1 cellular context compared by ENCODE assay signal in genomic region chr10:72215611-72216549, GRCh38.
A peak's percentile ranks its signal among the peaks of the same experiment; 100 is the strongest.
TF ChIP-seq lines count a peak whose summit lies in the region.

TSS of gene ANAPC16 (plus strand) at chr10:72216012. CDS start at chr10:72223915, 7,903 bp downstream.
TSS of gene ASCC1 (minus strand) at chr10:72216276. CDS start at chr10:72213298, 2,978 bp downstream.

TF ChIP-seq in HepG2, 621 proteins besides CTCF, POLR2A, EP300 and RAD21 (continued from another document and continues in another):
- TF ChIP-seq, protein P1, sequence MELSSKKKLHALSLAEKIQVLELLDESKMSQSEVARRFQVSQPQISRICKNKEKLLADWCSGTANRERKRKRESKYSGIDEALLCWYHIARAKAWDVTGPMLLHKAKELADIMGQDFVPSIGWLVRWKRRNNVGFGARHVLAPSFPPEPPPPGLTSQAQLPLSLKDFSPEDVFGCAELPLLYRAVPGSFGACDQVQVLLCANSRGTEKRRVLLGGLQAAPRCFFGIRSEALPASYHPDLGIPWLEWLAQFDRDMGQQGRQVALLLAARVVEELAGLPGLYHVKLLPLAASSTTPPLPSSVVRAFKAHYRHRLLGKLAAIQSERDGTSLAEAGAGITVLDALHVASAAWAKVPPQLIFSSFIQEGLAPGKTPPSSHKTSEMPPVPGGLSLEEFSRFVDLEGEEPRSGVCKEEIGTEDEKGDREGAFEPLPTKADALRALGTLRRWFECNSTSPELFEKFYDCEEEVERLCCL (CRISPR knock-in tag; IDR thresholded peaks at IDR 0.05; ENCODE audit: borderline replicate concordance): peak; percentile 68; the same call in 1 of the 2 replicates
- no peak for TF ChIP-seq EHMT2 (IDR thresholded peaks at IDR 0.05; ENCODE audit: borderline replicate concordance, low read depth, low read length)
- TF ChIP-seq MAX (IDR thresholded peaks at IDR 0.05): peak; percentile 97
- no peak for TF ChIP-seq FOXJ3 (CRISPR knock-in tag; IDR thresholded peaks at IDR 0.05; ENCODE audit: borderline replicate concordance)
- peak; percentile 69; the same call in 1 of the 2 replicates for TF ChIP-seq HOXD1 (CRISPR knock-in tag; IDR thresholded peaks at IDR 0.05)
- peak; percentile 93 for TF ChIP-seq ZNF142 (CRISPR knock-in tag; IDR thresholded peaks at IDR 0.05)
- peak; percentile 85 for TF ChIP-seq NCOA1 (CRISPR knock-in tag; IDR thresholded peaks at IDR 0.05)
- no peak; the same call in 1 of the 2 replicates for TF ChIP-seq ZNF766 (CRISPR knock-in tag; IDR thresholded peaks at IDR 0.05; ENCODE audit: borderline replicate concordance)
- peak; percentile 84 for TF ChIP-seq THAP11 (CRISPR knock-in tag; IDR thresholded peaks at IDR 0.05)
- TF ChIP-seq BCL3 (CRISPR knock-in tag; IDR thresholded peaks at IDR 0.05): peak; percentile 92
- TF ChIP-seq ZBTB8A (CRISPR knock-in tag; IDR thresholded peaks at IDR 0.05; ENCODE audit: borderline replicate concordance, low read depth): no peak
- TF ChIP-seq SKI (IDR thresholded peaks at IDR 0.05; ENCODE audit: partially characterized antibody): peak; percentile 76
- peak; percentile 82; the same call in 1 of the 2 replicates for TF ChIP-seq ZNF740 (CRISPR knock-in tag; IDR thresholded peaks at IDR 0.05)
- no peak for TF ChIP-seq ATM (IDR thresholded peaks at IDR 0.05; ENCODE audit: borderline replicate concordance)
- TF ChIP-seq ZNF552 (CRISPR knock-in tag; IDR thresholded peaks at IDR 0.05; ENCODE audit: borderline replicate concordance): peak; percentile 82; the same call in 1 of the 2 replicates
- peak; percentile 93 for TF ChIP-seq SALL2 (CRISPR knock-in tag; IDR thresholded peaks at IDR 0.05)
- peak; percentile 77; the same call in 1 of the 2 replicates for TF ChIP-seq HOMEZ (CRISPR knock-in tag; IDR thresholded peaks at IDR 0.05; ENCODE audit: low read depth)
- no peak for TF ChIP-seq GLMP (CRISPR knock-in tag; IDR thresholded peaks at IDR 0.05; ENCODE audit: borderline replicate concordance)
- TF ChIP-seq, protein P2, sequence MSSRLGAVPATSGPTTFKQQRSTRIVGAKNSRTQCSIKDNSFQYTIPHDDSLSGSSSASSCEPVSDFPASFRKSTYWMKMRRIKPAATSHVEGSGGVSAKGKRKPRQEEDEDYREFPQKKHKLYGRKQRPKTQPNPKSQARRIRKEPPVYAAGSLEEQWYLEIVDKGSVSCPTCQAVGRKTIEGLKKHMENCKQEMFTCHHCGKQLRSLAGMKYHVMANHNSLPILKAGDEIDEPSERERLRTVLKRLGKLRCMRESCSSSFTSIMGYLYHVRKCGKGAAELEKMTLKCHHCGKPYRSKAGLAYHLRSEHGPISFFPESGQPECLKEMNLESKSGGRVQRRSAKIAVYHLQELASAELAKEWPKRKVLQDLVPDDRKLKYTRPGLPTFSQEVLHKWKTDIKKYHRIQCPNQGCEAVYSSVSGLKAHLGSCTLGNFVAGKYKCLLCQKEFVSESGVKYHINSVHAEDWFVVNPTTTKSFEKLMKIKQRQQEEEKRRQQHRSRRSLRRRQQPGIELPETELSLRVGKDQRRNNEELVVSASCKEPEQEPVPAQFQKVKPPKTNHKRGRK (CRISPR knock-in tag; IDR thresholded peaks at IDR 0.05): 0 out of 2 replicates have a peak, but pooled peaks have one; percentile 25
- no peak for TF ChIP-seq RELA (CRISPR knock-in tag; IDR thresholded peaks at IDR 0.05)
- TF ChIP-seq ARID2 (CRISPR knock-in tag; IDR thresholded peaks at IDR 0.05; ENCODE audit: borderline replicate concordance): peak; percentile 76; the same call in 1 of the 2 replicates
- peak; percentile 48; the same call in 1 of the 2 replicates for TF ChIP-seq CREB1 (IDR thresholded peaks at IDR 0.05)
- TF ChIP-seq CREB1 (CRISPR knock-in tag; IDR thresholded peaks at IDR 0.05): no peak
- peak; percentile 95 for TF ChIP-seq SP4 (CRISPR knock-in tag; IDR thresholded peaks at IDR 0.05)
- no peak for TF ChIP-seq SOX6 (IDR thresholded peaks at IDR 0.05)
- peak; percentile 57; the same call in 1 of the 2 replicates for TF ChIP-seq SOX6 (CRISPR knock-in tag; IDR thresholded peaks at IDR 0.05)
- no peak for TF ChIP-seq CENPBD1 (CRISPR knock-in tag; IDR thresholded peaks at IDR 0.05; ENCODE audit: borderline replicate concordance, low read depth)
- no peak for TF ChIP-seq THYN1 (CRISPR knock-in tag; IDR thresholded peaks at IDR 0.05; ENCODE audit: borderline replicate concordance, low read depth)
- TF ChIP-seq, protein P3, sequence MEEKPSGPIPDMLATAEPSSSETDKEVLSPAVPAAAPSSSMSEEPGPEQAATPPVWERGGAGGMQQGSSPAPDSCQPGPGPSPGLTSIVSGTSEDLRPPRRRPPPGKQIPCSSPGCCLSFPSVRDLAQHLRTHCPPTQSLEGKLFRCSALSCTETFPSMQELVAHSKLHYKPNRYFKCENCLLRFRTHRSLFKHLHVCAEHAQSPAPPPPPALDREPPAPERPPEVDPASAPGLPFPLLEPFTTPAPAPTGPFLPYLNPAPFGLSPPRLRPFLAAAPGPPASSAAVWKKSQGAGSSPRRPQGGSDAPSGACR (CRISPR knock-in tag; IDR thresholded peaks at IDR 0.05): peak; percentile 81; the same call in 1 of the 2 replicates
- TF ChIP-seq JUNB (CRISPR knock-in tag; IDR thresholded peaks at IDR 0.05; ENCODE audit: borderline replicate concordance): no peak
- peak; percentile 51; the same call in 1 of the 2 replicates for TF ChIP-seq ZKSCAN8 (CRISPR knock-in tag; IDR thresholded peaks at IDR 0.05; ENCODE audit: borderline replicate concordance)
- TF ChIP-seq SMARCE1 (IDR thresholded peaks at IDR 0.05; ENCODE audit: borderline replicate concordance): no peak
- peak; percentile 52; the same call in 1 of the 2 replicates for TF ChIP-seq ZNF160 (CRISPR knock-in tag; IDR thresholded peaks at IDR 0.05)
- no peak for TF ChIP-seq ZNF354B (CRISPR knock-in tag; IDR thresholded peaks at IDR 0.05)
- TF ChIP-seq, protein P4, sequence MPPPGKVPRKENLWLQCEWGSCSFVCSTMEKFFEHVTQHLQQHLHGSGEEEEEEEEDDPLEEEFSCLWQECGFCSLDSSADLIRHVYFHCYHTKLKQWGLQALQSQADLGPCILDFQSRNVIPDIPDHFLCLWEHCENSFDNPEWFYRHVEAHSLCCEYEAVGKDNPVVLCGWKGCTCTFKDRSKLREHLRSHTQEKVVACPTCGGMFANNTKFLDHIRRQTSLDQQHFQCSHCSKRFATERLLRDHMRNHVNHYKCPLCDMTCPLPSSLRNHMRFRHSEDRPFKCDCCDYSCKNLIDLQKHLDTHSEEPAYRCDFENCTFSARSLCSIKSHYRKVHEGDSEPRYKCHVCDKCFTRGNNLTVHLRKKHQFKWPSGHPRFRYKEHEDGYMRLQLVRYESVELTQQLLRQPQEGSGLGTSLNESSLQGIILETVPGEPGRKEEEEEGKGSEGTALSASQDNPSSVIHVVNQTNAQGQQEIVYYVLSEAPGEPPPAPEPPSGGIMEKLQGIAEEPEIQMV (CRISPR knock-in tag; IDR thresholded peaks at IDR 0.05; ENCODE audit: low read depth): peak; percentile 88
- TF ChIP-seq ZNF33A (CRISPR knock-in tag; IDR thresholded peaks at IDR 0.05; ENCODE audit: borderline replicate concordance): no peak
- no peak for TF ChIP-seq ZNF335 (CRISPR knock-in tag; IDR thresholded peaks at IDR 0.05)
- TF ChIP-seq ZNF484 (CRISPR knock-in tag; IDR thresholded peaks at IDR 0.05; ENCODE audit: borderline replicate concordance, low read depth): no peak
- TF ChIP-seq ZFY (CRISPR knock-in tag; IDR thresholded peaks at IDR 0.05): peak; percentile 86
- TF ChIP-seq ZFP1 (CRISPR knock-in tag; IDR thresholded peaks at IDR 0.05): 0 out of 2 replicates have a peak, but pooled peaks have one; percentile 28
- peak; percentile 95 for TF ChIP-seq KDM2A (CRISPR knock-in tag; IDR thresholded peaks at IDR 0.05; ENCODE audit: borderline replicate concordance, low read depth)
- TF ChIP-seq SAFB2 (CRISPR knock-in tag; IDR thresholded peaks at IDR 0.05; ENCODE audit: borderline replicate concordance, low read depth): peak; percentile 75; the same call in 1 of the 2 replicates
- TF ChIP-seq ARNTL (CRISPR knock-in tag; IDR thresholded peaks at IDR 0.05): 0 out of 2 replicates have a peak, but pooled peaks have one; percentile 64
- TF ChIP-seq IRX3 (CRISPR knock-in tag; IDR thresholded peaks at IDR 0.05; ENCODE audit: borderline replicate concordance, low read depth): peak; percentile 74; the same call in 1 of the 2 replicates
- TF ChIP-seq, protein P5, sequence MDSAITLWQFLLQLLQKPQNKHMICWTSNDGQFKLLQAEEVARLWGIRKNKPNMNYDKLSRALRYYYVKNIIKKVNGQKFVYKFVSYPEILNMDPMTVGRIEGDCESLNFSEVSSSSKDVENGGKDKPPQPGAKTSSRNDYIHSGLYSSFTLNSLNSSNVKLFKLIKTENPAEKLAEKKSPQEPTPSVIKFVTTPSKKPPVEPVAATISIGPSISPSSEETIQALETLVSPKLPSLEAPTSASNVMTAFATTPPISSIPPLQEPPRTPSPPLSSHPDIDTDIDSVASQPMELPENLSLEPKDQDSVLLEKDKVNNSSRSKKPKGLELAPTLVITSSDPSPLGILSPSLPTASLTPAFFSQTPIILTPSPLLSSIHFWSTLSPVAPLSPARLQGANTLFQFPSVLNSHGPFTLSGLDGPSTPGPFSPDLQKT (CRISPR knock-in tag; IDR thresholded peaks at IDR 0.05; ENCODE audit: borderline replicate concordance): no peak; the same call in 1 of the 2 replicates
